In the genomic region with DNA sequence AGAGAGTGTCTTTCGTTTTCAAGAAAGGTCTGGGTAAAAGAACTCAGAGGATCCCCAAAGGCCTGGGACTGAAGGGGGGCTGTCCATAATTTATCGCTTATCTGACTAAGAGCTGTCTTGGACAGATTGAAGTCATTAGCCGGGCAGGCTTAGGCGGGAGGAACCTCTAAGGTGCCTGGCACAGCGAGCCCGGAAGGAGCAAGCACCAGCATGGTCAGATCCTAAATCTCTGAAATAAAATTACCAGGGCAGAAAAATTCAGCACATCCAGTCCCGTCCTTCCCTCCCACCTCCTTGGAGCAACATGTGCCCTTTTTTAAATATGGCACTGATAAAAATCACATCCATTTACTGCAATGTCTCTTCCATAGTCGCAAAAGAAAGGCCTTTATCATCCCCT, we compare ENCODE assay signal across 7 cellular contexts.
"Had no signal": no experiment of that assay in that cellular context is flagged by ENCODE, and none has a peak within 500 bp of the region (broad histone marks: within the 10 kb centered on the region; RNA-seq: fewer than 3 reads in every experiment).

No MANE protein-coding gene starts in this region.

- ATAC-seq: HCT116 had no signal

- H3K9ac ChIP-seq: GM23248 had no signal

- DNase-seq: GM23248, GOT3, H7, HFFc6, IMR-90 had no signal

- H2AFZ ChIP-seq: GM23248 had no signal

- H3K9me3 Mint-ChIP-seq: HFFc6 had no signal

- H3K27ac ChIP-seq: GM23248 had no signal

- H3K36me3 ChIP-seq: HAP-1 had no signal

- H3K4me3 ChIP-seq: GM23248, HAP-1 had no signal

- H3K9me3 ChIP-seq: HAP-1 had no signal

- H3K4me3 Mint-ChIP-seq: HFFc6 had no signal

- H3K27ac Mint-ChIP-seq: HFFc6 had no signal
